Comparison of ENCODE assay signal across 8 cellular contexts in genomic region chrX:103533428-103534216, GRCh38. TPM values are rescaled to one million over a fixed set of nuclear protein-coding genes. Genes with fewer than 3 reads are reported as not detected.
DNase-seq lines count a peak whose midpoint lies in the region; ATAC-seq, FAIRE-seq and TF ChIP-seq lines count a peak whose summit lies in the region.

No MANE protein-coding gene starts in this region.

- TF ChIP-seq CTCF in AG04449 (IDR thresholded peaks at IDR 0.05; ENCODE audit: insufficient read depth, low read length, missing control alignments) = peak; percentile 58
- peak; percentile 72 for TF ChIP-seq CTCF in Loucy (conservative IDR thresholded peaks at IDR 0.05; ENCODE audit: low read length)
- peak; percentile 31 to 80 (median 68) for TF ChIP-seq CTCF in prostate gland (IDR thresholded peaks at IDR 0.05)

- H3K4me2 ChIP-seq in Loucy (ENCODE audit: low read depth, low read length, poor library complexity, severe bottlenecking) = peak overlapping the region; percentile 56

- no peaks in the 10 kb centered on the region for H3K9me3 ChIP-seq in Loucy (ENCODE audit: insufficient read depth, low read depth, low read length)
- no peaks in the 10 kb centered on the region for H3K9me3 ChIP-seq in prostate gland

- DNase-seq in AG04449 (ENCODE audit: low read depth, low spot score) (no peak), SW 1271 (lab: John Stamatoyannopoulos, UW) (peak; percentile 0), amniotic stem cell (lab: John Stamatoyannopoulos, UW) (peak; percentile 2), left cardiac atrium (peak; percentile 74), prostate gland (ENCODE audit: low spot score) (peak; percentile 65), urothelium cell line (ENCODE audit: low spot score) (peak; percentile 5)

- H3K4me1 ChIP-seq in Loucy (ENCODE audit: insufficient read depth, low read length, poor library complexity, severe bottlenecking) = no peaks in the 10 kb centered on the region
- no peaks in the 10 kb centered on the region for H3K4me1 ChIP-seq in prostate gland (replicated peaks)

- ATAC-seq in GM18867 (IDR thresholded peaks at IDR 0.05; ENCODE audit: unreplicated experiment) (peak; percentile 56), left cardiac atrium (peak; percentile 63 to 75)

- no peaks in the 10 kb centered on the region for H3K27me3 ChIP-seq in Loucy (ENCODE audit: insufficient read depth, low read length, poor library complexity, severe bottlenecking)
- H3K27me3 ChIP-seq in prostate gland (replicated peaks; ENCODE audit: insufficient read depth) = no peaks in the 10 kb centered on the region

- H3K9me2 ChIP-seq in Loucy (replicated peaks; ENCODE audit: low read depth, low read length) = no peaks in the 10 kb centered on the region

- CTCF ChIA-PET in AG04449 (lab: Yijun Ruan, JAX) = interaction anchor here (0.7 to 2.6 kb wide), 8 partner anchors 11 to 286 kb away, joined by 3 to 14 read pairs (median 4); partner anchors contain the start of gene MORF4L2

- peak overlapping the region; percentile 57 to 81 for H3K27ac ChIP-seq in prostate gland

- H3K9ac ChIP-seq in Loucy (ENCODE audit: low read depth, low read length, poor library complexity, severe bottlenecking) = no peak overlapping the region

- no peak for FAIRE-seq in urothelium cell line (lab: Jason Lieb, UNC)

- H3K4me3 ChIP-seq in AG04449 (ENCODE audit: low read depth, low read length) (peak overlapping the region; percentile 26), Loucy (ENCODE audit: low read length, poor library complexity, severe bottlenecking) (no peak overlapping the region), prostate gland (peak overlapping the region; percentile 10 to 20)

- POLR2A ChIA-PET in AG04449 (lab: Yijun Ruan, JAX) = no interaction called here

- H3F3A ChIP-seq in Loucy (ENCODE audit: low read depth) = no peaks in the 10 kb centered on the region

- H3K79me2 ChIP-seq in Loucy (ENCODE audit: insufficient read depth, low read length) = no peaks in the 10 kb centered on the region

- TF ChIP-seq POLR2A in prostate gland (IDR thresholded peaks at IDR 0.05) = no peak

- no peaks in the 10 kb centered on the region for H4K20me1 ChIP-seq in Loucy (ENCODE audit: insufficient read depth, low read length, poor library complexity, severe bottlenecking)

- intact Hi-C loops in left cardiac atrium (cut with DNase I) = loop anchor here in 1 of 2 donors (5.0 to 10.0 kb wide), 3 partner anchors 99 to 239 kb away; partner anchors contain the start of gene MORF4L2
- intact Hi-C loops in prostate gland (cut with DNase I) = loop anchor here (2.0 to 5.0 kb wide), 2 partner anchors 97 to 284 kb away; no protein-coding TSS in a partner anchor

- peak overlapping the region; percentile 52 for H2AFZ ChIP-seq in Loucy (ENCODE audit: low read length)

- 5% methylated on average over 15 of the region's 15 CpGs for WGBS in prostate gland

- H3K36me3 ChIP-seq in Loucy (ENCODE audit: insufficient read depth, low read length) (no peaks in the 10 kb centered on the region), prostate gland (no peaks in the 10 kb centered on the region)

RNA-seq across cellular contexts. Expression of gene RAB40A, which starts 14.3 kb away (rescaled TPM):
- total RNA-seq in left cardiac atrium = under 1 TPM; 0.18 TPM
- 10 to 100 TPM in 1 of 2 donors, 1 to 10 TPM in 1; 1.5 to 24.7 TPM for total RNA-seq in prostate gland

RNA-seq across cellular contexts. Expression of gene TCEAL4, which starts 51.7 kb away (rescaled TPM):
- 10 to 100 TPM; 70.5 to 75.6 TPM for total RNA-seq in left cardiac atrium
- total RNA-seq in prostate gland = 100 to 1,000 TPM; 127 to 182 TPM
